Comparison of ENCODE assay signal across 17 cellular contexts in the genomic region with DNA sequence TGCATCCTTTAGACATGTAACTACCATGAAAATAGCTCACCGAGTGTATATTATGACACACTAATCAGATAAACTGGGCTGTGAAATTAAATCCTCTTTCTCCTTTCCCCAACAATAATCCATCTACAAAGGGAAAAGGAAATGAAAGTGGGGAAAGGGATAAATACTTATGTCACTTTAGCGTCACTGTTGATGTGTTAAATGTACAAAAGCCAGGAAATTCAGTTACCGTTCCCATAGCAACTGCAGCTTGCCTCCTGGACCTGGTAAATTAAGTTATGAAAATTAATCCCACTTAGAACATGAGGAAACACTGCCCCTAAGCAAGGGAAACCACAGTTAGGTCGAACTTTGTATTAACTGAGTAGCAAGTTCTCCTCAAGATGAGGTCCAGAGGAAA.
DNase-seq lines count a peak whose midpoint lies in the region; ATAC-seq and TF ChIP-seq lines count a peak whose summit lies in the region.
"Had no signal": no experiment of that assay in that cellular context is flagged by ENCODE, and none has a peak within 500 bp of the region (broad histone marks: within the 10 kb centered on the region; RNA-seq: fewer than 3 reads in every experiment).

No MANE protein-coding gene starts in this region.

- H3K36me3 Mint-ChIP-seq in natural killer cell, result no peaks in the 10 kb centered on the region
- peaks cover 5% of the 10 kb centered on the region for H3K36me3 Mint-ChIP-seq in natural killer cell treated with Interleukin-12 subunit alpha and Interleukin-12 subunit beta and Interleukin-15 and Interleukin-18, amount 100 ng/mL, for 72 hours
- peaks cover 0 to 7% (median 0%) of the 10 kb centered on the region in 3 donors for H3K36me3 Mint-ChIP-seq in immature natural killer cell

- no peaks in the 10 kb centered on the region for H3K27me3 Mint-ChIP-seq in natural killer cell (ENCODE audit: low read depth in 2 of 2)
- no peaks in the 10 kb centered on the region for H3K27me3 Mint-ChIP-seq in natural killer cell treated with Interleukin-12 subunit alpha and Interleukin-12 subunit beta and Interleukin-15 and Interleukin-18, amount 100 ng/mL, for 72 hours
- peaks cover 0 to 7% (median 2%) of the 10 kb centered on the region in 3 donors for H3K27me3 Mint-ChIP-seq in immature natural killer cell (ENCODE audit: low read depth in 3 of 3)
- H3K27me3 Mint-ChIP-seq: IgD-negative memory B cell had no signal

- H3K4me3 Mint-ChIP-seq in natural killer cell (no peak overlapping the region), immature natural killer cell (peak overlapping the region in 1 of 5 donors; percentile 27)
- no peak overlapping the region for H3K4me3 Mint-ChIP-seq in natural killer cell treated with Interleukin-12 subunit alpha and Interleukin-12 subunit beta and Interleukin-15 and Interleukin-18, amount 100 ng/mL, for 72 hours
- H3K4me3 Mint-ChIP-seq: IgD-negative memory B cell had no signal

- peaks cover 41 to 44% of the 10 kb centered on the region in 2 donors for H3K4me1 Mint-ChIP-seq in natural killer cell
- H3K4me1 Mint-ChIP-seq in natural killer cell treated with Interleukin-12 subunit alpha and Interleukin-12 subunit beta and Interleukin-15 and Interleukin-18, amount 100 ng/mL, for 72 hours (ENCODE audit: low read depth in 2 of 2), result peaks cover 29 to 37% of the 10 kb centered on the region in 2 donors
- peaks cover 41 to 59% of the 10 kb centered on the region in 2 donors for H3K4me1 Mint-ChIP-seq in immature natural killer cell

- peak overlapping the region; percentile 44 to 50 for H3K27ac Mint-ChIP-seq in natural killer cell
- peak overlapping the region in 1 of 2 donors; percentile 6 for H3K27ac Mint-ChIP-seq in natural killer cell treated with Interleukin-12 subunit alpha and Interleukin-12 subunit beta and Interleukin-15 and Interleukin-18, amount 100 ng/mL, for 72 hours
- peak overlapping the region; percentile 8 to 71 (median 46) for H3K27ac Mint-ChIP-seq in immature natural killer cell

- ATAC-seq in natural killer cell, result peak in 1 of 3 donors; percentile 59
- ATAC-seq in natural killer cell treated with Interleukin-12 subunit alpha and Interleukin-12 subunit beta and Interleukin-15 and Interleukin-18, amount 100 ng/mL, for 72 hours, result no peak
- no peak; the same call in 2 of the 3 replicates for ATAC-seq in SK-N-SH treated with all-trans-retinoic acid at 6 μM for 48 hours
- ATAC-seq in Right ventricle myocardium inferior, result no peak

- intact Hi-C loops in natural killer cell (cut with micrococcal nuclease), result no loop called here
- intact Hi-C loops in Right ventricle myocardium inferior (cut with DNase I), result no loop called here

- peaks cover 0 to 3% of the 10 kb centered on the region in 2 donors for H3K9me3 Mint-ChIP-seq in natural killer cell
- peaks cover 7% of the 10 kb centered on the region for H3K9me3 Mint-ChIP-seq in natural killer cell treated with Interleukin-12 subunit alpha and Interleukin-12 subunit beta and Interleukin-15 and Interleukin-18, amount 100 ng/mL, for 72 hours
- H3K9me3 Mint-ChIP-seq in immature natural killer cell, result no peaks in the 10 kb centered on the region

- no peak overlapping the region for H3K4me3 ChIP-seq in retinal pigment epithelial cell (ENCODE audit: low read length)

- TF ChIP-seq CTCF in natural killer cell (IDR thresholded peaks at IDR 0.05), result no peak
- no peak for TF ChIP-seq CTCF in retinal pigment epithelial cell (conservative IDR thresholded peaks at IDR 0.05; ENCODE audit: low read depth, low read length)

- DNase-seq in natural killer cell (no peak), immature natural killer cell (no peak), retinal pigment epithelial cell (ENCODE audit: low read depth) (peak; percentile 74), Right ventricle myocardium inferior (ENCODE audit: missing footprints) (no peak), NCI-H774 (lab: John Stamatoyannopoulos, UW) (no peak), medulla oblongata (ENCODE audit: extremely low spot score) (no peak)
- DNase-seq in natural killer cell treated with Interleukin-12 subunit alpha and Interleukin-12 subunit beta and Interleukin-15 and Interleukin-18, amount 100 ng/mL, for 72 hours (ENCODE audit: low spot score), result no peak
- DNase-seq: C1 segment of cervical spinal cord, DMS79, Kasumi-1, MM.1S, NCI-H1092, NCI-H2081 treated with DMSO at 0.1 percent for 48 hours, OCI-M1, SHP77 treated with DMSO at 0.1 percent for 48 hours had no signal

TF ChIP-seq in SK-N-SH treated with all-trans-retinoic acid at 6 μM for 48 hours, 23 proteins besides CTCF, POLR2A, EP300 and RAD21:
- no peak for TF ChIP-seq PPARA (CRISPR knock-in tag; IDR thresholded peaks at IDR 0.05; ENCODE audit: borderline replicate concordance)
- peak; percentile 48; the same call in 1 of the 2 replicates for TF ChIP-seq TCF4 (CRISPR knock-in tag; IDR thresholded peaks at IDR 0.05; ENCODE audit: borderline replicate concordance)
- TF ChIP-seq, protein P1, sequence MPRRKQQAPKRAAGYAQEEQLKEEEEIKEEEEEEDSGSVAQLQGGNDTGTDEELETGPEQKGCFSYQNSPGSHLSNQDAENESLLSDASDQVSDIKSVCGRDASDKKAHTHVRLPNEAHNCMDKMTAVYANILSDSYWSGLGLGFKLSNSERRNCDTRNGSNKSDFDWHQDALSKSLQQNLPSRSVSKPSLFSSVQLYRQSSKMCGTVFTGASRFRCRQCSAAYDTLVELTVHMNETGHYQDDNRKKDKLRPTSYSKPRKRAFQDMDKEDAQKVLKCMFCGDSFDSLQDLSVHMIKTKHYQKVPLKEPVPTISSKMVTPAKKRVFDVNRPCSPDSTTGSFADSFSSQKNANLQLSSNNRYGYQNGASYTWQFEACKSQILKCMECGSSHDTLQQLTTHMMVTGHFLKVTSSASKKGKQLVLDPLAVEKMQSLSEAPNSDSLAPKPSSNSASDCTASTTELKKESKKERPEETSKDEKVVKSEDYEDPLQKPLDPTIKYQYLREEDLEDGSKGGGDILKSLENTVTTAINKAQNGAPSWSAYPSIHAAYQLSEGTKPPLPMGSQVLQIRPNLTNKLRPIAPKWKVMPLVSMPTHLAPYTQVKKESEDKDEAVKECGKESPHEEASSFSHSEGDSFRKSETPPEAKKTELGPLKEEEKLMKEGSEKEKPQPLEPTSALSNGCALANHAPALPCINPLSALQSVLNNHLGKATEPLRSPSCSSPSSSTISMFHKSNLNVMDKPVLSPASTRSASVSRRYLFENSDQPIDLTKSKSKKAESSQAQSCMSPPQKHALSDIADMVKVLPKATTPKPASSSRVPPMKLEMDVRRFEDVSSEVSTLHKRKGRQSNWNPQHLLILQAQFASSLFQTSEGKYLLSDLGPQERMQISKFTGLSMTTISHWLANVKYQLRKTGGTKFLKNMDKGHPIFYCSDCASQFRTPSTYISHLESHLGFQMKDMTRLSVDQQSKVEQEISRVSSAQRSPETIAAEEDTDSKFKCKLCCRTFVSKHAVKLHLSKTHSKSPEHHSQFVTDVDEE (CRISPR knock-in tag; IDR thresholded peaks at IDR 0.05), result 0 out of 2 replicates have a peak, but pooled peaks have one; percentile 36
- TF ChIP-seq, protein P2, sequence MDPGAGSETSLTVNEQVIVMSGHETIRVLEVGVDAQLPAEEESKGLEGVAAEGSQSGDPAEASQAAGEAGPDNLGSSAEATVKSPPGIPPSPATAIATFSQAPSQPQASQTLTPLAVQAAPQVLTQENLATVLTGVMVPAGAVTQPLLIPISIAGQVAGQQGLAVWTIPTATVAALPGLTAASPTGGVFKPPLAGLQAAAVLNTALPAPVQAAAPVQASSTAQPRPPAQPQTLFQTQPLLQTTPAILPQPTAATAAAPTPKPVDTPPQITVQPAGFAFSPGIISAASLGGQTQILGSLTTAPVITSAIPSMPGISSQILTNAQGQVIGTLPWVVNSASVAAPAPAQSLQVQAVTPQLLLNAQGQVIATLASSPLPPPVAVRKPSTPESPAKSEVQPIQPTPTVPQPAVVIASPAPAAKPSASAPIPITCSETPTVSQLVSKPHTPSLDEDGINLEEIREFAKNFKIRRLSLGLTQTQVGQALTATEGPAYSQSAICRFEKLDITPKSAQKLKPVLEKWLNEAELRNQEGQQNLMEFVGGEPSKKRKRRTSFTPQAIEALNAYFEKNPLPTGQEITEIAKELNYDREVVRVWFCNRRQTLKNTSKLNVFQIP (CRISPR knock-in tag; IDR thresholded peaks at IDR 0.05; ENCODE audit: borderline replicate concordance, low read depth), result no peak
- TF ChIP-seq GLIS3 (CRISPR knock-in tag; IDR thresholded peaks at IDR 0.05), result no peak
- TF ChIP-seq, protein P3, sequence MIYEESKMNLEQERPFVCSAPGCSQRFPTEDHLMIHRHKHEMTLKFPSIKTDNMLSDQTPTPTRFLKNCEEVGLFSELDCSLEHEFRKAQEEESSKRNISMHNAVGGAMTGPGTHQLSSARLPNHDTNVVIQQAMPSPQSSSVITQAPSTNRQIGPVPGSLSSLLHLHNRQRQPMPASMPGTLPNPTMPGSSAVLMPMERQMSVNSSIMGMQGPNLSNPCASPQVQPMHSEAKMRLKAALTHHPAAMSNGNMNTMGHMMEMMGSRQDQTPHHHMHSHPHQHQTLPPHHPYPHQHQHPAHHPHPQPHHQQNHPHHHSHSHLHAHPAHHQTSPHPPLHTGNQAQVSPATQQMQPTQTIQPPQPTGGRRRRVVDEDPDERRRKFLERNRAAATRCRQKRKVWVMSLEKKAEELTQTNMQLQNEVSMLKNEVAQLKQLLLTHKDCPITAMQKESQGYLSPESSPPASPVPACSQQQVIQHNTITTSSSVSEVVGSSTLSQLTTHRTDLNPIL (CRISPR knock-in tag; IDR thresholded peaks at IDR 0.05; ENCODE audit: low read depth), result 0 out of 2 replicates have a peak, but pooled peaks have one; percentile 2
- TF ChIP-seq ZNF565 (CRISPR knock-in tag; conservative IDR thresholded peaks at IDR 0.05; ENCODE audit: low read depth), result no peak
- no peak for TF ChIP-seq ZNF70 (CRISPR knock-in tag; IDR thresholded peaks at IDR 0.05)
- peak; percentile 30; the same call in 1 of the 2 replicates for TF ChIP-seq ISL1 (CRISPR knock-in tag; IDR thresholded peaks at IDR 0.05)
